Comparison of ENCODE assay signal across 21 cellular contexts in genomic region chr9:82454509-82455190, GRCh38.
"Had no signal": no experiment of that assay in that cellular context is flagged by ENCODE, and none has a peak within 500 bp of the region (broad histone marks: within the 10 kb centered on the region; RNA-seq: fewer than 3 reads in every experiment).

No MANE protein-coding gene starts in this region.

- H3K4me1 Mint-ChIP-seq: central memory CD8-positive, alpha-beta T cell; naive thymus-derived CD8-positive, alpha-beta T cell; stimulated activated effector memory CD8-positive, alpha-beta T cell treated with anti-CD3 and anti-CD28 coated beads, Interleukin-12 subunit alpha, Interleukin-12 subunit beta, amount 100 ng/mL, for 72 hours had no signal

- H3K27ac ChIP-seq: heart left ventricle, ovary, right atrium auricular region, suprapubic skin, thyroid gland had no signal

- H3K36me3 ChIP-seq: heart left ventricle, ovary, right atrium auricular region, suprapubic skin, thyroid gland had no signal

- ATAC-seq: esophagus mucosa; heart left ventricle; left ventricle myocardium superior; mucosa of descending colon; naive thymus-derived CD8-positive, alpha-beta T cell; stimulated activated effector memory CD8-positive, alpha-beta T cell treated with anti-CD3 and anti-CD28 coated beads, Interleukin-12 subunit alpha, Interleukin-12 subunit beta, amount 100 ng/mL, for 72 hours; stimulated activated naive CD8-positive, alpha-beta T cell treated with anti-CD3 and anti-CD28 coated beads, Interleukin-15, Interleukin-2, amounts not matched to agents 100 U/mL and 50 U/mL, for 24 hours had no signal

- H3K27me3 ChIP-seq: heart left ventricle, ovary, right atrium auricular region, suprapubic skin, thyroid gland had no signal

- H3K4me3 ChIP-seq: heart left ventricle, mucosa of descending colon, ovary, right atrium auricular region, suprapubic skin, thyroid gland had no signal

- H3K9me3 ChIP-seq: ovary, thyroid gland had no signal

- H3K36me3 Mint-ChIP-seq: naive thymus-derived CD8-positive, alpha-beta T cell; stimulated activated effector memory CD8-positive, alpha-beta T cell treated with anti-CD3 and anti-CD28 coated beads, Interleukin-12 subunit alpha, Interleukin-12 subunit beta, amount 100 ng/mL, for 72 hours had no signal

- H3K4me1 ChIP-seq: heart left ventricle, right atrium auricular region, suprapubic skin, thyroid gland had no signal

- DNase-seq: cortex of kidney; effector memory CD4-positive, alpha-beta T cell; heart left ventricle; left ventricle myocardium superior; mucosa of descending colon; naive thymus-derived CD8-positive, alpha-beta T cell; nucleus accumbens; ovary; stimulated activated CD4-positive, alpha-beta T cell treated with anti-CD3 and anti-CD28 coated beads, Interleukin-4, amount 100 ng/mL, for 1 hour; stimulated activated CD8-positive, alpha-beta memory T cell treated with anti-CD3 and anti-CD28 coated beads, Interleukin-4, amount 100 ng/mL, for 48 hours; stimulated activated naive CD8-positive, alpha-beta T cell treated with anti-CD3 and anti-CD28 coated beads, Interleukin-15, Interleukin-2, amounts not matched to agents 100 U/mL and 50 U/mL, for 24 hours; thyroid gland had no signal

- FAIRE-seq: endometrium, frontal cortex, keratinocyte had no signal

- H3K4me3 Mint-ChIP-seq: central memory CD8-positive, alpha-beta T cell; naive thymus-derived CD8-positive, alpha-beta T cell; neural crest cell; stimulated activated effector memory CD8-positive, alpha-beta T cell treated with anti-CD3 and anti-CD28 coated beads, Interleukin-12 subunit alpha, Interleukin-12 subunit beta, amount 100 ng/mL, for 72 hours had no signal

- H3K27ac Mint-ChIP-seq: naive thymus-derived CD8-positive, alpha-beta T cell; stimulated activated effector memory CD8-positive, alpha-beta T cell treated with anti-CD3 and anti-CD28 coated beads, Interleukin-12 subunit alpha, Interleukin-12 subunit beta, amount 100 ng/mL, for 72 hours had no signal

- H3K27me3 Mint-ChIP-seq: central memory CD8-positive, alpha-beta T cell; naive thymus-derived CD8-positive, alpha-beta T cell had no signal
